Comparison of ENCODE assay signal across 21 cellular contexts in genomic region chr1:56029329-56030003, GRCh38.
DNase-seq lines count a peak whose midpoint lies in the region; ATAC-seq and TF ChIP-seq lines count a peak whose summit lies in the region.
"Had no signal": no experiment of that assay in that cellular context is flagged by ENCODE, and none has a peak within 500 bp of the region (broad histone marks: within the 10 kb centered on the region; RNA-seq: fewer than 3 reads in every experiment).

No MANE protein-coding gene starts in this region.

- POLR2A ChIA-PET in Caco-2 (lab: Charles Lee), result no interaction called here

- CTCF ChIA-PET in Caco-2 (lab: Charles Lee), result no interaction called here

- DNase-seq in Caco-2 (peak in 1 of 2 experiments; percentile 11), GM23338 (ENCODE audit: low spot score) (peak; percentile 2), NCI-H2196 treated with DMSO at 0.1 percent for 48 hours (lab: John Stamatoyannopoulos, UW; ENCODE audit: unreplicated experiment) (peak; percentile 37), hepatocyte (ENCODE audit: low spot score) (peak; percentile 51), NCI-H446 (lab: John Stamatoyannopoulos, UW) (no peak), DMS114 treated with DMSO at 0.1 percent for 48 hours (lab: John Stamatoyannopoulos, UW; ENCODE audit: unreplicated experiment) (no peak), hypothalamus (lab: John Stamatoyannopoulos, UW) (no peak)
- DNase-seq: activated CD4-positive, alpha-beta memory T cell treated with anti-CD3 and anti-CD28 coated beads for 36 hours; activated naive CD4-positive, alpha-beta T cell treated with anti-CD3 and anti-CD28 coated beads, Interleukin-2, amount 10 ng/mL, durations not matched to agents 7 days and 5 days; activated T-cell treated with anti-CD3 and anti-CD28 coated beads, Interleukin-2, amount 50 U/mL, for 1 hour; GF-D8; heart right ventricle; mesenchymal stem cell; NCI-H2081 treated with DMSO at 0.1 percent for 48 hours; substantia nigra; T-helper 2 cell had no signal

- intact Hi-C loops in Caco-2 (cut with micrococcal nuclease; ENCODE audit: unreplicated experiment), result no loop called here

- H3K9me3 ChIP-seq in Caco-2 (no peaks in the 10 kb centered on the region), hepatocyte (ENCODE audit: low read depth) (no peaks in the 10 kb centered on the region)
- H3K9me3 ChIP-seq: heart right ventricle, prostate gland had no signal

- no peaks in the 10 kb centered on the region for H3K79me2 ChIP-seq in GM23338 (replicated peaks; ENCODE audit: insufficient read depth)
- no peaks in the 10 kb centered on the region for H3K79me2 ChIP-seq in hepatocyte

- H3K4me3 ChIP-seq in Caco-2 (ENCODE audit: low read depth, low read length), result no peak overlapping the region
- H3K4me3 ChIP-seq in GM23338, result no peak overlapping the region
- H3K4me3 ChIP-seq in hepatocyte, result no peak overlapping the region
- H3K4me3 ChIP-seq: heart right ventricle, prostate gland had no signal

- H3K4me1 Mint-ChIP-seq in Caco-2 (ENCODE audit: low read depth, unreplicated experiment), result peaks cover 10% of the 10 kb centered on the region
- H3K4me1 Mint-ChIP-seq in GM23338, result no peaks in the 10 kb centered on the region
- H3K4me1 Mint-ChIP-seq: activated naive CD4-positive, alpha-beta T cell treated with anti-CD3 and anti-CD28 coated beads, Interleukin-2, amount 10 ng/mL, durations not matched to agents 7 days and 5 days; IgD-negative memory B cell had no signal

- 37% methylated on average over 4 of the region's 4 CpGs for WGBS in hepatocyte (ENCODE audit: low lambda C conversion rate, missing lambda C conversion rate)

- peaks cover 5% of the 10 kb centered on the region; the same call in 1 of the 2 replicates for H3K4me1 ChIP-seq in Caco-2
- no peaks in the 10 kb centered on the region for H3K4me1 ChIP-seq in GM23338 (ENCODE audit: insufficient read depth)
- no peaks in the 10 kb centered on the region for H3K4me1 ChIP-seq in hepatocyte (ENCODE audit: insufficient read depth)
- H3K4me1 ChIP-seq: prostate gland had no signal

- H3K9me3 Mint-ChIP-seq in Caco-2 (ENCODE audit: unreplicated experiment), result peaks cover under 1% of the 10 kb centered on the region
- no peaks in the 10 kb centered on the region for H3K9me3 Mint-ChIP-seq in GM23338
- H3K9me3 Mint-ChIP-seq: nephron had no signal

- H3K36me3 ChIP-seq in Caco-2 (ENCODE audit: control insufficient read depth, insufficient read depth, low read length) (no peaks in the 10 kb centered on the region), GM23338 (ENCODE audit: insufficient read depth) (no peaks in the 10 kb centered on the region), hepatocyte (replicated peaks; ENCODE audit: insufficient read depth, low read depth) (no peaks in the 10 kb centered on the region)
- H3K36me3 ChIP-seq: heart right ventricle, prostate gland had no signal

- peak in 1 of 2 experiments; percentile 13 for TF ChIP-seq CTCF in Caco-2 (IDR thresholded peaks at IDR 0.05; ENCODE audit: insufficient read depth in 1 of 2, low read depth in 1 of 2, low read length in 1 of 2, severe bottlenecking in 1 of 2, unreplicated experiment in 1 of 2)
- TF ChIP-seq CTCF in GM23338 (conservative IDR thresholded peaks at IDR 0.05; ENCODE audit: low read depth in 2 of 2), result peak in 1 of 2 experiments; percentile 24; a peak in 1 of 4 replicates
- TF ChIP-seq CTCF in hepatocyte (IDR thresholded peaks at IDR 0.05; ENCODE audit: poor library complexity), result peak; percentile 39

- H3K27ac Mint-ChIP-seq in Caco-2 (ENCODE audit: unreplicated experiment) (peak overlapping the region; percentile 48), GM23338 (no peak overlapping the region)
- H3K27ac Mint-ChIP-seq: activated CD4-positive, alpha-beta memory T cell treated with anti-CD3 and anti-CD28 coated beads for 36 hours; activated naive CD4-positive, alpha-beta T cell treated with anti-CD3 and anti-CD28 coated beads, Interleukin-2, amount 10 ng/mL, durations not matched to agents 7 days and 5 days; IgD-negative memory B cell; nephron had no signal

- no peak overlapping the region for H3K27ac ChIP-seq in GM23338 (ENCODE audit: low read depth)
- peak overlapping the region; percentile 62 for H3K27ac ChIP-seq in hepatocyte
- H3K27ac ChIP-seq: heart right ventricle, prostate gland had no signal

- H4K20me1 ChIP-seq in GM23338 (replicated peaks; ENCODE audit: insufficient read depth) (no peaks in the 10 kb centered on the region), hepatocyte (ENCODE audit: insufficient read depth, poor library complexity, severe bottlenecking) (no peaks in the 10 kb centered on the region)

- H2AFZ ChIP-seq in GM23338 (no peak overlapping the region), hepatocyte (no peak overlapping the region)

- H3K4me3 Mint-ChIP-seq in Caco-2 (ENCODE audit: unreplicated experiment) (no peak overlapping the region), GM23338 (no peak overlapping the region)
- H3K4me3 Mint-ChIP-seq: activated CD4-positive, alpha-beta memory T cell treated with anti-CD3 and anti-CD28 coated beads for 36 hours; activated naive CD4-positive, alpha-beta T cell treated with anti-CD3 and anti-CD28 coated beads, Interleukin-2, amount 10 ng/mL, durations not matched to agents 7 days and 5 days; IgD-negative memory B cell; nephron had no signal

- H3F3A ChIP-seq in GM23338 (replicated peaks; ENCODE audit: low read depth), result no peaks in the 10 kb centered on the region

- H3K27me3 Mint-ChIP-seq in Caco-2 (ENCODE audit: insufficient read depth, unreplicated experiment), result no peaks in the 10 kb centered on the region
- no peaks in the 10 kb centered on the region for H3K27me3 Mint-ChIP-seq in GM23338 (ENCODE audit: insufficient read depth, low read depth, poor library complexity)
- H3K27me3 Mint-ChIP-seq: activated CD4-positive, alpha-beta memory T cell treated with anti-CD3 and anti-CD28 coated beads for 36 hours; activated naive CD4-positive, alpha-beta T cell treated with anti-CD3 and anti-CD28 coated beads, Interleukin-2, amount 10 ng/mL, durations not matched to agents 7 days and 5 days had no signal

- ATAC-seq in GM23338, result no peak
- no peak for ATAC-seq in GM19328 (IDR thresholded peaks at IDR 0.05; ENCODE audit: unreplicated experiment)
- ATAC-seq: heart right ventricle, Right ventricle myocardium inferior had no signal

- no peaks in the 10 kb centered on the region for H3K27me3 ChIP-seq in Caco-2 (replicated peaks; ENCODE audit: control insufficient read depth, insufficient read depth, low read length)
- no peaks in the 10 kb centered on the region for H3K27me3 ChIP-seq in GM23338 (ENCODE audit: insufficient read depth)
- no peaks in the 10 kb centered on the region for H3K27me3 ChIP-seq in hepatocyte
- H3K27me3 ChIP-seq: heart right ventricle had no signal

- H3K9me2 ChIP-seq in GM23338 (ENCODE audit: insufficient read depth), result peaks cover 9% of the 10 kb centered on the region; the same call in 1 of the 2 replicates
- H3K9me2 ChIP-seq in hepatocyte (replicated peaks; ENCODE audit: insufficient read depth), result no peaks in the 10 kb centered on the region

- H3K36me3 Mint-ChIP-seq in Caco-2 (ENCODE audit: insufficient read depth, unreplicated experiment) (no peaks in the 10 kb centered on the region), GM23338 (ENCODE audit: low read depth) (no peaks in the 10 kb centered on the region)
- H3K36me3 Mint-ChIP-seq: activated CD4-positive, alpha-beta memory T cell treated with anti-CD3 and anti-CD28 coated beads for 36 hours; activated naive CD4-positive, alpha-beta T cell treated with anti-CD3 and anti-CD28 coated beads, Interleukin-2, amount 10 ng/mL, durations not matched to agents 7 days and 5 days had no signal

- H3K4me2 ChIP-seq in GM23338, result no peak overlapping the region
- H3K4me2 ChIP-seq in hepatocyte, result no peak overlapping the region

- BruUV-seq in Caco-2 (replicated peaks; lab: Mats Ljungman, UMichigan), result no TSS peak

TF ChIP-seq in GM23338, 12 proteins besides CTCF, POLR2A, EP300 and RAD21 (continues in another document):
- TF ChIP-seq STAT1 (IDR thresholded peaks at IDR 0.05; ENCODE audit: unreplicated experiment) (no peak), ZNF331 (CRISPR knock-in tag; IDR thresholded peaks at IDR 0.05; ENCODE audit: low read depth) (no peak), EZH2 (IDR thresholded peaks at IDR 0.05; ENCODE audit: low read depth, unreplicated experiment) (no peak), EZH2phosphoT487 (IDR thresholded peaks at IDR 0.05; ENCODE audit: unreplicated experiment) (no peak), ETS1 (IDR thresholded peaks at IDR 0.05) (no peak), POLR2AphosphoS5 (IDR thresholded peaks at IDR 0.05; ENCODE audit: low read depth) (no peak), REST (IDR thresholded peaks at IDR 0.05; ENCODE audit: unreplicated experiment) (no peak)

Comparison
In these comparisons a context has a peak if more than half of its experiments do, and no peak if none do; other contexts are left out.
1. DNase-seq: peak in GM23338 (single experiment), NCI-H2196 treated with DMSO at 0.1 percent for 48 hours (single experiment) and hepatocyte (single experiment); none in NCI-H446 (0 of 2), DMS114 treated with DMSO at 0.1 percent for 48 hours (single experiment) and hypothalamus (0 of 51).